26 cellular contexts compared by ENCODE assay signal in genomic region chr2:229350928-229351327, GRCh38.
"Had no signal": no experiment of that assay in that cellular context is flagged by ENCODE, and none has a peak within 500 bp of the region (broad histone marks: within the 10 kb centered on the region; RNA-seq: fewer than 3 reads in every experiment).

No MANE protein-coding gene starts in this region.

- DNase-seq: activated CD4-positive, alpha-beta T cell treated with anti-CD3 and anti-CD28 coated beads for 4 hours; activated CD4-positive, alpha-beta T cell treated with anti-CD3 and anti-CD28 coated beads, Interleukin-2, amount 50 U/mL, for 4 hours; activated CD8-positive, alpha-beta memory T cell treated with anti-CD3 and anti-CD28 coated beads for 24 hours; activated effector memory CD4-positive, alpha-beta T cell treated with Interleukin-2 at 50 U/mL for 16 hours; activated naive CD4-positive, alpha-beta T cell treated with anti-CD3 and anti-CD28 coated beads for 36 hours; activated naive CD8-positive, alpha-beta T cell treated with anti-CD3 and anti-CD28 coated beads for 36 hours; adrenal gland; aorta; body of pancreas; cortex of kidney; foreskin melanocyte; left ventricle myocardium superior; naive B cell; nephron progenitor cell; ovary; retina; stimulated activated CD4-positive, alpha-beta T cell treated with anti-CD3 and anti-CD28 coated beads, Interleukin-12 subunit alpha, Interleukin-12 subunit beta, amount 100 ng/mL, for 4 hours; stimulated activated CD4-positive, alpha-beta T cell treated with anti-CD3 and anti-CD28 coated beads, Interleukin-4, amount 100 ng/mL, for 1 hour; stimulated activated naive CD8-positive, alpha-beta T cell treated with anti-CD3 and anti-CD28 coated beads, Interleukin-15, Interleukin-2, amounts not matched to agents 100 U/mL and 50 U/mL, for 24 hours; testis; transverse colon had no signal

- H3K36me3 ChIP-seq: adrenal gland, neutrophil, ovary, transverse colon had no signal

- H3K4me3 ChIP-seq: adrenal gland, body of pancreas, ovary, skin epidermis, testis, transverse colon had no signal

- H3K27me3 ChIP-seq: adrenal gland, body of pancreas, neutrophil, ovary, testis, transverse colon had no signal

- H3K27ac ChIP-seq: adrenal gland, body of pancreas, neutrophil, ovary, testis, transverse colon had no signal

- FAIRE-seq: endothelial cell of umbilical vein, islet of Langerhans, urothelium cell line had no signal
